Comparison of ENCODE assay signal across 27 cellular contexts in the genomic region with DNA sequence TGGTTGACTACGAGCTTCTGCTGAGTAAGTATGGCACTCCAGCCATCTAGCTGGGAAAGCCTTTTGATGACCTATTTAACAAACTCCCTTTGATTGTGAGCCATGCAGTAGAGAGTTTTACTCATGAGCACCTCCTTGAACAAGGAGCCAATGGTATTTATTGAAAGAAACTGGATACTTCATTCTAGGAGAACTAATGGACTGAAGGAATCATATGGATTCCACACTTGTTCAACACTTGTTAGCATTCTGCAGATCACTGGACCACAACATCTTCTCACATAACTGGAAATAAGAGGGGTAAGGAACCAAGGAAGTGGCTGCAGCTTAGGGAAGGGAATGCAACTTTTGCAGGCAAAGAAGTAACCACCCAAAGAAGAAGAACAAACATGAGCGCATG.
"Had no signal": no experiment of that assay in that cellular context is flagged by ENCODE, and none has a peak within 500 bp of the region (broad histone marks: within the 10 kb centered on the region; RNA-seq: fewer than 3 reads in every experiment).

No MANE protein-coding gene starts in this region.

- H3K4me1 Mint-ChIP-seq: activated B cell treated with CpG ODN at 0.5 μM for 24 hours; activated CD4-positive, alpha-beta T cell treated with anti-CD3 and anti-CD28 coated beads, Interleukin-2, amount 10 ng/mL, durations not matched to agents 24 days and 14 days; activated CD8-positive, alpha-beta memory T cell treated with anti-CD3 and anti-CD28 coated beads, Interleukin-2, amount 10 ng/mL, durations not matched to agents 7 days and 5 days; activated naive CD4-positive, alpha-beta T cell treated with anti-CD3 and anti-CD28 coated beads, Interleukin-2, amount 50 U/mL, for 24 hours; T-helper 17 cell had no signal

- ATAC-seq: activated CD8-positive, alpha-beta memory T cell treated with anti-CD3 and anti-CD28 coated beads, Interleukin-2, amount 10 ng/mL, durations not matched to agents 7 days and 5 days; body of pancreas; T-helper 17 cell had no signal

- H3K36me3 Mint-ChIP-seq: activated CD8-positive, alpha-beta memory T cell treated with anti-CD3 and anti-CD28 coated beads, Interleukin-2, amount 10 ng/mL, durations not matched to agents 7 days and 5 days; activated naive CD4-positive, alpha-beta T cell treated with anti-CD3 and anti-CD28 coated beads, Interleukin-2, amount 50 U/mL, for 24 hours had no signal

- H3K27me3 Mint-ChIP-seq: activated B cell treated with CpG ODN at 0.5 μM for 24 hours; activated CD4-positive, alpha-beta T cell treated with anti-CD3 and anti-CD28 coated beads, Interleukin-2, amount 10 ng/mL, durations not matched to agents 24 days and 14 days; activated CD8-positive, alpha-beta memory T cell treated with anti-CD3 and anti-CD28 coated beads, Interleukin-2, amount 10 ng/mL, durations not matched to agents 7 days and 5 days; activated T-cell treated with anti-CD3 and anti-CD28 coated beads, Interleukin-2, amount 50 U/mL, for 24 hours; T-helper 17 cell had no signal

- H3K9me3 ChIP-seq: ascending aorta had no signal

- H3K4me3 Mint-ChIP-seq: activated B cell treated with CpG ODN at 0.5 μM for 24 hours; activated CD4-positive, alpha-beta T cell treated with anti-CD3 and anti-CD28 coated beads, Interleukin-2, amount 10 ng/mL, durations not matched to agents 24 days and 14 days; activated CD8-positive, alpha-beta memory T cell treated with anti-CD3 and anti-CD28 coated beads, Interleukin-2, amount 10 ng/mL, durations not matched to agents 7 days and 5 days; activated naive CD4-positive, alpha-beta T cell treated with anti-CD3 and anti-CD28 coated beads, Interleukin-2, amount 50 U/mL, for 24 hours; activated T-cell treated with anti-CD3 and anti-CD28 coated beads, Interleukin-2, amount 50 U/mL, for 24 hours; activated T-helper 1 cell treated with anti-CD3 and anti-CD28 coated beads, Interleukin-12 subunit alpha, Interleukin-12 subunit beta, Interleukin-2, Interleukin-4 antibody, amounts not matched to agents 30 ng/mL and 10 ng/mL and 1 ng/mL, durations not matched to agents 14 hours and 24 hours and 36 hours; T-helper 17 cell had no signal

- H3K36me3 ChIP-seq: ascending aorta, cardiac muscle cell had no signal

- H3K27ac ChIP-seq: ascending aorta, body of pancreas, cardiac muscle cell had no signal

- H3K4me3 ChIP-seq: ascending aorta, body of pancreas, cardiac muscle cell had no signal

- H3K9me3 Mint-ChIP-seq: activated CD4-positive, alpha-beta T cell treated with anti-CD3 and anti-CD28 coated beads, Interleukin-2, amount 10 ng/mL, durations not matched to agents 24 days and 14 days; activated T-helper 1 cell treated with anti-CD3 and anti-CD28 coated beads, Interleukin-12 subunit alpha, Interleukin-12 subunit beta, Interleukin-2, Interleukin-4 antibody, amounts not matched to agents 30 ng/mL and 10 ng/mL and 1 ng/mL, durations not matched to agents 14 hours and 24 hours and 36 hours had no signal

- DNase-seq: activated B cell treated with CpG ODN at 0.5 μM for 24 hours; activated CD4-positive, alpha-beta T cell treated with anti-CD3 and anti-CD28 coated beads for 1 hour; activated CD4-positive, alpha-beta T cell treated with anti-CD3 and anti-CD28 coated beads, Interleukin-2, amount 10 ng/mL, durations not matched to agents 24 days and 14 days; activated CD4-positive, alpha-beta T cell treated with anti-CD3 and anti-CD28 coated beads, Interleukin-2, amount 50 U/mL, for 48 hours; activated CD8-positive, alpha-beta memory T cell treated with anti-CD3 and anti-CD28 coated beads, Interleukin-2, amount 10 ng/mL, durations not matched to agents 7 days and 5 days; activated effector memory CD4-positive, alpha-beta T cell treated with Interleukin-2 at 50 U/mL for 16 hours; activated naive CD4-positive, alpha-beta T cell; activated T-cell treated with anti-CD3 and anti-CD28 coated beads, Interleukin-2, amount 50 U/mL, for 24 hours; amniotic stem cell; body of pancreas; Kasumi-1; KBM-7; NCI-H1048; NCI-H146; NCI-H187 treated with DMSO at 0.1 percent for 48 hours; NCI-H2081 treated with DMSO at 0.1 percent for 48 hours; NCI-H2171 treated with DMSO at 0.1 percent for 48 hours; NCI-H226; NCI-H526 treated with DMSO at 0.1 percent for 48 hours; NCI-H82; SIG-M5; T-helper 17 cell; T1000 had no signal

- H3K27me3 ChIP-seq: ascending aorta, body of pancreas, cardiac muscle cell had no signal

- H3K4me1 ChIP-seq: ascending aorta had no signal

- H3K27ac Mint-ChIP-seq: activated B cell treated with CpG ODN at 0.5 μM for 24 hours; activated CD4-positive, alpha-beta T cell treated with anti-CD3 and anti-CD28 coated beads, Interleukin-2, amount 10 ng/mL, durations not matched to agents 24 days and 14 days; activated CD8-positive, alpha-beta memory T cell treated with anti-CD3 and anti-CD28 coated beads, Interleukin-2, amount 10 ng/mL, durations not matched to agents 7 days and 5 days; activated naive CD4-positive, alpha-beta T cell treated with anti-CD3 and anti-CD28 coated beads, Interleukin-2, amount 50 U/mL, for 24 hours; activated T-cell treated with anti-CD3 and anti-CD28 coated beads, Interleukin-2, amount 50 U/mL, for 24 hours; activated T-helper 1 cell treated with anti-CD3 and anti-CD28 coated beads, Interleukin-12 subunit alpha, Interleukin-12 subunit beta, Interleukin-2, Interleukin-4 antibody, amounts not matched to agents 30 ng/mL and 10 ng/mL and 1 ng/mL, durations not matched to agents 14 hours and 24 hours and 36 hours; T-helper 17 cell had no signal
